Comparison of ENCODE assay signal across 11 cellular contexts in genomic region chr6:1724616-1725015, GRCh38.
DNase-seq lines count a peak whose midpoint lies in the region; ATAC-seq and TF ChIP-seq lines count a peak whose summit lies in the region.
"Had no signal": no experiment of that assay in that cellular context is flagged by ENCODE, and none has a peak within 500 bp of the region (broad histone marks: within the 10 kb centered on the region; RNA-seq: fewer than 3 reads in every experiment).

No MANE protein-coding gene starts in this region.

- no peak overlapping the region for H3K9ac ChIP-seq in smooth muscle cell (ENCODE audit: low read depth)

- WGBS in smooth muscle cell (ENCODE audit: low lambda C conversion rate): 74% methylated on average over 8 of the region's 8 CpGs

- no peak overlapping the region for H2AFZ ChIP-seq in PC-9
- no peak overlapping the region for H2AFZ ChIP-seq in smooth muscle cell (ENCODE audit: low read depth)

- no peaks in the 10 kb centered on the region for H3K9me3 ChIP-seq in PC-9 (ENCODE audit: insufficient read depth, low read depth)
- H3K9me3 ChIP-seq in smooth muscle cell (replicated peaks; ENCODE audit: low read depth): no peaks in the 10 kb centered on the region

- no peaks in the 10 kb centered on the region for H4K20me1 ChIP-seq in PC-9 (ENCODE audit: insufficient read depth)
- no peaks in the 10 kb centered on the region for H4K20me1 ChIP-seq in smooth muscle cell (ENCODE audit: low read depth)

- H3K4me1 ChIP-seq in PC-9 (replicated peaks; ENCODE audit: insufficient read depth) (peaks cover 18% of the 10 kb centered on the region), smooth muscle cell (ENCODE audit: low read depth) (peaks cover 29% of the 10 kb centered on the region)

- DNase-seq in HT-29 (ENCODE audit: low spot score): peak; percentile 85
- DNase-seq in PC-9: peak; percentile 34 to 71
- DNase-seq in left ventricle myocardium superior: peak; percentile 65
- no peak for DNase-seq in smooth muscle cell (lab: John Stamatoyannopoulos, UW; ENCODE audit: unreplicated experiment)
- no peak for DNase-seq in activated CD4-positive, alpha-beta T cell treated with anti-CD3 and anti-CD28 coated beads for 48 hours
- no peak for DNase-seq in AML-193 (lab: John Stamatoyannopoulos, UW)
- DNase-seq: activated T-cell treated with anti-CD3 and anti-CD28 coated beads, Interleukin-2, amount 50 U/mL, for 72 hours; immature natural killer cell; stimulated activated naive CD8-positive, alpha-beta T cell treated with anti-CD3 and anti-CD28 coated beads, Interleukin-15, amount 100 ng/mL, for 72 hours had no signal

- ATAC-seq in left ventricle myocardium superior: peak; percentile 88
- no peak for ATAC-seq in HG03342 (IDR thresholded peaks at IDR 0.05; ENCODE audit: unreplicated experiment)
- ATAC-seq in HG03442 (IDR thresholded peaks at IDR 0.05; ENCODE audit: unreplicated experiment): no peak
- ATAC-seq: activated T-cell treated with anti-CD3 and anti-CD28 coated beads, Interleukin-2, amount 50 U/mL, for 72 hours; stimulated activated naive CD8-positive, alpha-beta T cell treated with anti-CD3 and anti-CD28 coated beads, Interleukin-15, amount 100 ng/mL, for 72 hours had no signal

- POLR2A ChIA-PET in PC-9 (lab: Charles Lee; ENCODE audit: unreplicated experiment): interaction anchor here (0.5 to 0.6 kb wide), 2 partner anchors 45 to 79 kb away, joined by 3 to 5 read pairs; no protein-coding TSS in a partner anchor

- no TSS peak for BruUV-seq in PC-9 (replicated peaks; lab: Mats Ljungman, UMichigan)

- H3F3A ChIP-seq in PC-9 (ENCODE audit: insufficient read depth, low read depth) (peaks cover 7% of the 10 kb centered on the region; the same call in 1 of the 2 replicates), smooth muscle cell (ENCODE audit: low read depth) (no peaks in the 10 kb centered on the region)

- H3K36me3 ChIP-seq in PC-9 (ENCODE audit: low read depth): no peaks in the 10 kb centered on the region
- H3K36me3 ChIP-seq in smooth muscle cell (ENCODE audit: low read depth): no peaks in the 10 kb centered on the region

- no peaks in the 10 kb centered on the region for H3K9me2 ChIP-seq in PC-9 (ENCODE audit: insufficient read depth)

- H3K79me2 ChIP-seq in PC-9 (ENCODE audit: low read depth) (no peaks in the 10 kb centered on the region), smooth muscle cell (ENCODE audit: low read depth) (no peaks in the 10 kb centered on the region)

- CTCF ChIA-PET in PC-9 (lab: Charles Lee): interaction anchor here (0.7 kb wide), 1 partner anchor 779 kb away, joined by 3 read pairs; no protein-coding TSS in a partner anchor

- intact Hi-C loops in PC-9 (cut with micrococcal nuclease; ENCODE audit: unreplicated experiment) (loop anchor here (5.0 kb wide), 1 partner anchor 38 kb away; no protein-coding TSS in a partner anchor), left ventricle myocardium superior (cut with micrococcal nuclease) (no loop called here)

- no peaks in the 10 kb centered on the region for H3K27me3 ChIP-seq in PC-9 (ENCODE audit: insufficient read depth, low read depth)
- peaks cover 4% of the 10 kb centered on the region for H3K27me3 ChIP-seq in smooth muscle cell (ENCODE audit: low read depth)

- TF ChIP-seq CTCF in PC-9 (conservative IDR thresholded peaks at IDR 0.05): no peak
- TF ChIP-seq CTCF in smooth muscle cell (IDR thresholded peaks at IDR 0.05; ENCODE audit: borderline replicate concordance, insufficient read depth, poor library complexity, severe bottlenecking): no peak

- H3K4me2 ChIP-seq in PC-9 (peak overlapping the region; percentile 66), smooth muscle cell (no peak overlapping the region)

- H3K27ac ChIP-seq in PC-9: peak overlapping the region; percentile 41
- H3K27ac ChIP-seq in smooth muscle cell (ENCODE audit: low read depth): peak overlapping the region; percentile 54

- no peak overlapping the region for H3K4me3 ChIP-seq in PC-9
- no peak overlapping the region for H3K4me3 ChIP-seq in smooth muscle cell

Comparison
In these comparisons a context has a peak if more than half of its experiments do, and no peak if none do; other contexts are left out.
1. DNase-seq: peak in HT-29 (single experiment), PC-9 (2 of 2) and left ventricle myocardium superior (single experiment); none in smooth muscle cell (single experiment), activated CD4-positive, alpha-beta T cell treated with anti-CD3 and anti-CD28 coated beads for 48 hours (single experiment) and AML-193 (0 of 2).